Comparison of ENCODE assay signal across 10 cellular contexts in genomic region chr5:59042683-59043082, GRCh38.
DNase-seq lines count a peak whose midpoint lies in the region; ATAC-seq, FAIRE-seq and TF ChIP-seq lines count a peak whose summit lies in the region.
"Had no signal": no experiment of that assay in that cellular context is flagged by ENCODE, and none has a peak within 500 bp of the region (broad histone marks: within the 10 kb centered on the region; RNA-seq: fewer than 3 reads in every experiment).

No MANE protein-coding gene starts in this region.

- no peaks in the 10 kb centered on the region for H3K36me3 ChIP-seq in keratinocyte (ENCODE audit: control insufficient read depth in 2 of 2, extremely low read depth in 1 of 2, insufficient read depth in 2 of 2, low read length in 2 of 2)
- no peaks in the 10 kb centered on the region for H3K36me3 ChIP-seq in WERI-Rb-1
- H3K36me3 ChIP-seq: ovary had no signal

- DNase-seq in stimulated activated CD4-positive, alpha-beta T cell treated with anti-CD3 and anti-CD28 coated beads, Interleukin-15, amount 100 ng/mL, for 24 hours, result peak; percentile 26
- no peak for DNase-seq in stimulated activated CD4-positive, alpha-beta T cell treated with anti-CD3 and anti-CD28 coated beads, Interleukin-4, amount 100 ng/mL, for 24 hours
- DNase-seq in keratinocyte (ENCODE audit: low read depth, low spot score), result no peak
- no peak for DNase-seq in type B pancreatic cell (ENCODE audit: extremely low spot score, unreplicated experiment)
- no peak for DNase-seq in WERI-Rb-1
- DNase-seq: KG1, ovary had no signal

- H3K4me3 Mint-ChIP-seq in activated naive CD8-positive, alpha-beta T cell, result peak overlapping the region; percentile 64
- peak overlapping the region; percentile 44 for H3K4me3 Mint-ChIP-seq in type B pancreatic cell

- H3K9ac ChIP-seq in keratinocyte (ENCODE audit: control insufficient read depth, extremely low read depth, insufficient read depth, low read length), result no peak overlapping the region

- H3K4me3 ChIP-seq in keratinocyte (ENCODE audit: control insufficient read depth in 2 of 3, extremely low read depth in 1 of 3, insufficient read depth in 2 of 3, low read depth in 1 of 3, low read length in 3 of 3) (no peak overlapping the region), WERI-Rb-1 (ENCODE audit: low read depth, low read length) (no peak overlapping the region)
- H3K4me3 ChIP-seq: ovary had no signal

- dilution Hi-C loops in keratinocyte (cut with MboI; ENCODE audit: extremely low pct_ligation_motif_present, low sequenced_read_pairs), result no loop called here

- ATAC-seq in GM21423 (IDR thresholded peaks at IDR 0.05; ENCODE audit: unreplicated experiment) (no peak), GM21737 (IDR thresholded peaks at IDR 0.05; ENCODE audit: unreplicated experiment) (no peak)

- H3K27ac ChIP-seq in keratinocyte (ENCODE audit: control insufficient read depth, insufficient read depth, low read length) (peak overlapping the region; percentile 30), WERI-Rb-1 (no peak overlapping the region)
- H3K27ac ChIP-seq: ovary had no signal

- H3K4me2 ChIP-seq in keratinocyte (ENCODE audit: control insufficient read depth, extremely low read depth, insufficient read depth, low read depth, low read length), result peak overlapping the region; percentile 49

- H3K27ac Mint-ChIP-seq in activated naive CD8-positive, alpha-beta T cell, result no peak overlapping the region
- H3K27ac Mint-ChIP-seq in type B pancreatic cell, result no peak overlapping the region

- H3K9me3 ChIP-seq in keratinocyte (ENCODE audit: control insufficient read depth, low read depth, low read length) (no peaks in the 10 kb centered on the region), WERI-Rb-1 (ENCODE audit: severe bottlenecking) (no peaks in the 10 kb centered on the region)
- H3K9me3 ChIP-seq: ovary had no signal

- TF ChIP-seq CTCF in keratinocyte (optimal IDR thresholded peaks at IDR 0.05 in 1 of 3, IDR thresholded peaks at IDR 0.05 in 1 of 3, conservative IDR thresholded peaks at IDR 0.05 in 1 of 3; ENCODE audit: extremely low read depth in 1 of 3, insufficient read depth in 2 of 3, low read length in 3 of 3), result no peak
- no peak for TF ChIP-seq CTCF in type B pancreatic cell (conservative IDR thresholded peaks at IDR 0.05)
- TF ChIP-seq CTCF in WERI-Rb-1 (IDR thresholded peaks at IDR 0.05; ENCODE audit: low read depth, low read length), result no peak

- no peak for FAIRE-seq in keratinocyte (lab: Jason Lieb, UNC)

- H3K9me1 ChIP-seq in keratinocyte (ENCODE audit: control insufficient read depth, extremely low read depth, insufficient read depth, low read length), result no peaks in the 10 kb centered on the region

- no peaks in the 10 kb centered on the region for H3K36me3 Mint-ChIP-seq in activated naive CD8-positive, alpha-beta T cell
- peaks cover 3% of the 10 kb centered on the region for H3K36me3 Mint-ChIP-seq in type B pancreatic cell

- H3K4me1 Mint-ChIP-seq in activated naive CD8-positive, alpha-beta T cell (ENCODE audit: low read depth), result peaks cover 33% of the 10 kb centered on the region
- H3K4me1 Mint-ChIP-seq in type B pancreatic cell (ENCODE audit: unreplicated experiment), result peaks cover 15% of the 10 kb centered on the region

- H3K27me3 Mint-ChIP-seq in activated naive CD8-positive, alpha-beta T cell, result no peaks in the 10 kb centered on the region
- peaks cover 3% of the 10 kb centered on the region for H3K27me3 Mint-ChIP-seq in type B pancreatic cell

- H3K27me3 ChIP-seq in keratinocyte (ENCODE audit: control insufficient read depth, extremely low read depth, insufficient read depth, low read length) (peaks cover 5% of the 10 kb centered on the region), WERI-Rb-1 (ENCODE audit: insufficient read depth, low read depth, severe bottlenecking) (peaks cover 9% of the 10 kb centered on the region)
- H3K27me3 ChIP-seq: ovary had no signal

- no peak overlapping the region for H2AFZ ChIP-seq in keratinocyte (ENCODE audit: control insufficient read depth, low read length)

- no peaks in the 10 kb centered on the region for H3K9me3 Mint-ChIP-seq in activated naive CD8-positive, alpha-beta T cell (ENCODE audit: low read depth)
- H3K9me3 Mint-ChIP-seq in type B pancreatic cell, result no peaks in the 10 kb centered on the region

- no peaks in the 10 kb centered on the region for H3K79me2 ChIP-seq in keratinocyte (ENCODE audit: control insufficient read depth, insufficient read depth, low read length)

- H3K4me1 ChIP-seq in keratinocyte (ENCODE audit: control insufficient read depth, extremely low read depth, insufficient read depth, low read length), result peaks cover 19% of the 10 kb centered on the region

- H4K20me1 ChIP-seq in keratinocyte (ENCODE audit: control insufficient read depth, extremely low read depth, insufficient read depth, low read length), result no peaks in the 10 kb centered on the region
